Comparison of ENCODE assay signal across 10 cellular contexts in genomic region chr1:248065604-248066003, GRCh38. TPM values are rescaled to one million over a fixed set of nuclear protein-coding genes. Genes with fewer than 3 reads are reported as not detected.
"Had no signal": no experiment of that assay in that cellular context is flagged by ENCODE, and none has a peak within 500 bp of the region (broad histone marks: within the 10 kb centered on the region; RNA-seq: fewer than 3 reads in every experiment).

No MANE protein-coding gene starts in this region.

- FAIRE-seq: H54, HTR-8/SVneo had no signal

- H3K4me2 ChIP-seq: KMS-11 had no signal

- H3K4me3 ChIP-seq: GM23248 had no signal

- DNase-seq: GM23248, GOT3, H9, HCEC 1CT, Karpas-422, KBM-7 had no signal

- H2AFZ ChIP-seq: GM23248 had no signal

- H3K9ac ChIP-seq: GM23248, KMS-11 had no signal

- H3K27ac ChIP-seq: GM23248, KMS-11 had no signal

RNA-seq across cellular contexts. Expression of gene OR2L3, which starts 19.0 kb away (rescaled TPM):
- total RNA-seq: GM23248, H9, HT-29 had no signal
- polyA plus RNA-seq: GM23248 had no signal

RNA-seq across cellular contexts. Expression of gene OR2L13, which starts 29.4 kb away (rescaled TPM):
- total RNA-seq: GM23248, H9, HT-29 had no signal
- polyA plus RNA-seq: GM23248 had no signal

RNA-seq across cellular contexts. Expression of gene OR2L2, which starts 35.7 kb away (rescaled TPM):
- total RNA-seq: GM23248, H9, HT-29 had no signal
- polyA plus RNA-seq: GM23248 had no signal

RNA-seq across cellular contexts. Expression of gene OR2L5, which starts 52.1 kb away (rescaled TPM):
- total RNA-seq: GM23248, H9, HT-29 had no signal
- polyA plus RNA-seq: GM23248 had no signal
